ENCODE assay signal across 40 cellular contexts in the genomic region with DNA sequence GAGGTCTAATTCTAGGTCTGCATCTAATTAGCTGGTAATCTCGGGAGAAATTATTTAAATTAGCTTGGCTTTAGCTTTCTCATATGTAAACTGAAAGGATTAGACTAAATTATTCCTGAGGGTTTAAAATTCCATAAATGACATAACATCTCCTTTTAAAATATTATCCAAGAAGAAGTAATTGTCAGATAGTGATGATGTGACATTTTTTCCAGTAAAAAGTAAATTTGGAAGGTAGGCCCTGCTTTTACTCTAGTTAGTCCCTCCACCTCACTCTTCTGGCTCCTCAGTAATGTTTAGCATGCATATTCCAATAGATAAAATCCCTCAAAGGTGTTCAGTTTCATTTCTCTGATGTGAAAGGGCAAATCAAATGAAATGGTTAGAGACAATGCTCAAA.
"Had no signal": no experiment of that assay in that cellular context is flagged by ENCODE, and none has a peak within 500 bp of the region (broad histone marks: within the 10 kb centered on the region; RNA-seq: fewer than 3 reads in every experiment).

No MANE protein-coding gene starts in this region.

- H3K27ac ChIP-seq: adrenal gland, ascending aorta, body of pancreas, brain microvascular endothelial cell, breast epithelium, cardiac muscle cell had no signal

- H3K4me1 Mint-ChIP-seq: activated naive CD4-positive, alpha-beta T cell treated with anti-CD3 and anti-CD28 coated beads, Interleukin-2, amount 10 ng/mL, durations not matched to agents 7 days and 5 days; activated naive CD4-positive, alpha-beta T cell treated with anti-CD3 and anti-CD28 coated beads, Interleukin-2, amount 50 U/mL, for 24 hours; activated naive CD8-positive, alpha-beta T cell treated with anti-CD3 and anti-CD28 coated beads for 36 hours; activated naive CD8-positive, alpha-beta T cell treated with anti-CD3 and anti-CD28 coated beads, Interleukin-2, amount 10 ng/mL, durations not matched to agents 7 days and 5 days; activated naive CD8-positive, alpha-beta T cell treated with anti-CD3 and anti-CD28 coated beads, Interleukin-2, amount 50 U/mL, for 24 hours; activated T-helper 17 cell treated with anti-CD3 and anti-CD28 coated beads, Interleukin-2, amount 50 U/mL, for 72 hours; brain; central memory CD8-positive, alpha-beta T cell had no signal

- H3K27me3 ChIP-seq: adrenal gland, ascending aorta, body of pancreas, brain microvascular endothelial cell, breast epithelium, cardiac muscle cell had no signal

- H3K36me3 Mint-ChIP-seq: activated naive CD4-positive, alpha-beta T cell treated with anti-CD3 and anti-CD28 coated beads, Interleukin-2, amount 10 ng/mL, durations not matched to agents 7 days and 5 days had no signal

- H3K4me3 Mint-ChIP-seq: activated naive CD4-positive, alpha-beta T cell treated with anti-CD3 and anti-CD28 coated beads for 36 hours; activated naive CD4-positive, alpha-beta T cell treated with anti-CD3 and anti-CD28 coated beads, Interleukin-2, amount 10 ng/mL, durations not matched to agents 7 days and 5 days; activated naive CD4-positive, alpha-beta T cell treated with anti-CD3 and anti-CD28 coated beads, Interleukin-2, amount 50 U/mL, for 24 hours; activated naive CD8-positive, alpha-beta T cell; activated naive CD8-positive, alpha-beta T cell treated with anti-CD3 and anti-CD28 coated beads for 36 hours; activated naive CD8-positive, alpha-beta T cell treated with anti-CD3 and anti-CD28 coated beads, Interleukin-2, amount 10 ng/mL, durations not matched to agents 7 days and 5 days; activated naive CD8-positive, alpha-beta T cell treated with anti-CD3 and anti-CD28 coated beads, Interleukin-2, amount 50 U/mL, for 24 hours; activated T-cell treated with anti-CD3 and anti-CD28 coated beads, Interleukin-2, amount 50 U/mL, for 24 hours; activated T-cell treated with anti-CD3 and anti-CD28 coated beads, Interleukin-2, amount 50 U/mL, for 4 hours; activated T-cell treated with anti-CD3 and anti-CD28 coated beads, Interleukin-2, amount 50 U/mL, for 72 hours; activated T-helper 1 cell treated with anti-CD3 and anti-CD28 coated beads, Interleukin-12 subunit alpha, Interleukin-12 subunit beta, Interleukin-2, Interleukin-4 antibody, amounts not matched to agents 30 ng/mL and 10 ng/mL and 1 ng/mL, durations not matched to agents 14 hours and 24 hours and 36 hours; activated T-helper 17 cell treated with anti-CD3 and anti-CD28 coated beads, Interleukin-2, amount 50 U/mL, for 72 hours; brain; central memory CD8-positive, alpha-beta T cell had no signal

- H3K27ac Mint-ChIP-seq: activated naive CD4-positive, alpha-beta T cell treated with anti-CD3 and anti-CD28 coated beads for 36 hours; activated naive CD4-positive, alpha-beta T cell treated with anti-CD3 and anti-CD28 coated beads, Interleukin-2, amount 10 ng/mL, durations not matched to agents 7 days and 5 days; activated naive CD4-positive, alpha-beta T cell treated with anti-CD3 and anti-CD28 coated beads, Interleukin-2, amount 50 U/mL, for 24 hours; activated naive CD4-positive, alpha-beta T cell treated with anti-CD3 and anti-CD28 coated beads, Interleukin-2, amount 50 U/mL, for 72 hours; activated naive CD8-positive, alpha-beta T cell; activated naive CD8-positive, alpha-beta T cell treated with anti-CD3 and anti-CD28 coated beads for 36 hours; activated naive CD8-positive, alpha-beta T cell treated with anti-CD3 and anti-CD28 coated beads, Interleukin-2, amount 10 ng/mL, durations not matched to agents 7 days and 5 days; activated naive CD8-positive, alpha-beta T cell treated with anti-CD3 and anti-CD28 coated beads, Interleukin-2, amount 50 U/mL, for 24 hours; activated T-cell treated with anti-CD3 and anti-CD28 coated beads, Interleukin-2, amount 50 U/mL, for 24 hours; activated T-cell treated with anti-CD3 and anti-CD28 coated beads, Interleukin-2, amount 50 U/mL, for 72 hours; activated T-helper 1 cell treated with anti-CD3 and anti-CD28 coated beads, Interleukin-12 subunit alpha, Interleukin-12 subunit beta, Interleukin-2, Interleukin-4 antibody, amounts not matched to agents 30 ng/mL and 10 ng/mL and 1 ng/mL, durations not matched to agents 14 hours and 24 hours and 36 hours; activated T-helper 17 cell treated with anti-CD3 and anti-CD28 coated beads, Interleukin-2, amount 50 U/mL, for 72 hours; activated T-helper 2 cell treated with anti-CD3 and anti-CD28 coated beads, Interferon-gamma antibody, Interleukin-2, Interleukin-4, amounts not matched to agents 10 μg/mL and 5 μg/mL and 100 μg/mL, durations not matched to agents 14 hours and 24 hours and 36 hours; brain had no signal

- H3K36me3 ChIP-seq: adrenal gland, ascending aorta, brain microvascular endothelial cell, breast epithelium, cardiac muscle cell had no signal

- H3K9me3 ChIP-seq: adrenal gland, ascending aorta, body of pancreas had no signal

- H3K4me1 ChIP-seq: ascending aorta, body of pancreas, breast epithelium had no signal

- H3K27me3 Mint-ChIP-seq: activated naive CD4-positive, alpha-beta T cell treated with anti-CD3 and anti-CD28 coated beads, Interleukin-2, amount 10 ng/mL, durations not matched to agents 7 days and 5 days; activated naive CD4-positive, alpha-beta T cell treated with anti-CD3 and anti-CD28 coated beads, Interleukin-2, amount 50 U/mL, for 24 hours; activated naive CD8-positive, alpha-beta T cell; activated naive CD8-positive, alpha-beta T cell treated with anti-CD3 and anti-CD28 coated beads for 36 hours; activated naive CD8-positive, alpha-beta T cell treated with anti-CD3 and anti-CD28 coated beads, Interleukin-2, amount 10 ng/mL, durations not matched to agents 7 days and 5 days; activated naive CD8-positive, alpha-beta T cell treated with anti-CD3 and anti-CD28 coated beads, Interleukin-2, amount 50 U/mL, for 24 hours; activated T-cell treated with anti-CD3 and anti-CD28 coated beads, Interleukin-2, amount 50 U/mL, for 24 hours; activated T-helper 17 cell treated with anti-CD3 and anti-CD28 coated beads, Interleukin-2, amount 50 U/mL, for 72 hours; brain; central memory CD8-positive, alpha-beta T cell had no signal

- H3K4me3 ChIP-seq: adrenal gland, ascending aorta, body of pancreas, breast epithelium, cardiac muscle cell had no signal

- FAIRE-seq: astrocyte, bronchial epithelial cell, colon had no signal

- DNase-seq: activated effector memory CD4-positive, alpha-beta T cell treated with anti-CD3 and anti-CD28 coated beads, Interleukin-2, amount 50 U/mL, for 16 hours; activated effector memory CD4-positive, alpha-beta T cell treated with Interleukin-2 at 50 U/mL for 16 hours; activated gamma-delta T cell; activated gamma-delta T cell treated with Interleukin-2 at 50 U/mL for 16 hours; activated naive CD4-positive, alpha-beta T cell; activated naive CD4-positive, alpha-beta T cell treated with anti-CD3 and anti-CD28 coated beads for 36 hours; activated naive CD4-positive, alpha-beta T cell treated with anti-CD3 and anti-CD28 coated beads, Interleukin-2, amount 10 ng/mL, durations not matched to agents 7 days and 5 days; activated naive CD4-positive, alpha-beta T cell treated with anti-CD3 and anti-CD28 coated beads, Interleukin-2, amount 50 U/mL, for 16 hours; activated naive CD4-positive, alpha-beta T cell treated with Interleukin-2 at 50 U/mL for 16 hours; activated naive CD8-positive, alpha-beta T cell treated with anti-CD3 and anti-CD28 coated beads for 36 hours; activated naive CD8-positive, alpha-beta T cell treated with anti-CD3 and anti-CD28 coated beads, Interleukin-2, amount 10 ng/mL, durations not matched to agents 7 days and 5 days; activated naive CD8-positive, alpha-beta T cell treated with anti-CD3 and anti-CD28 coated beads, Interleukin-2, amount 50 U/mL, for 24 hours; activated T-cell treated with anti-CD3 and anti-CD28 coated beads, Interleukin-2, amount 50 U/mL, for 24 hours; activated T-cell treated with anti-CD3 and anti-CD28 coated beads, Interleukin-2, amount 50 U/mL, for 4 hours; activated T-cell treated with anti-CD3 and anti-CD28 coated beads, Interleukin-2, amount 50 U/mL, for 48 hours; activated T-cell treated with anti-CD3 and anti-CD28 coated beads, Interleukin-2, amount 50 U/mL, for 72 hours; adrenal gland; amniotic stem cell; amygdala; anterior cingulate cortex; aorta; body of pancreas; brain microvascular endothelial cell; caudate nucleus; central memory CD4-positive, alpha-beta T cell; cerebellar nuclear complex had no signal

- ATAC-seq: activated naive CD4-positive, alpha-beta T cell treated with anti-CD3 and anti-CD28 coated beads, Interleukin-2, amount 50 U/mL, for 72 hours; activated naive CD8-positive, alpha-beta T cell treated with anti-CD3 and anti-CD28 coated beads, Interleukin-2, amount 50 U/mL, for 24 hours; activated T-cell treated with anti-CD3 and anti-CD28 coated beads, Interleukin-2, amount 50 U/mL, for 4 hours; activated T-cell treated with anti-CD3 and anti-CD28 coated beads, Interleukin-2, amount 50 U/mL, for 72 hours; activated T-helper 17 cell treated with anti-CD3 and anti-CD28 coated beads, Interleukin-2, amount 50 U/mL, for 72 hours; body of pancreas had no signal

- H3K9me3 Mint-ChIP-seq: activated naive CD4-positive, alpha-beta T cell treated with anti-CD3 and anti-CD28 coated beads for 36 hours; activated naive CD4-positive, alpha-beta T cell treated with anti-CD3 and anti-CD28 coated beads, Interleukin-2, amount 50 U/mL, for 72 hours had no signal
